13 cellular contexts compared by ENCODE assay signal in genomic region chr12:98332626-98333025, GRCh38.
DNase-seq lines count a peak whose midpoint lies in the region; ATAC-seq and FAIRE-seq lines count a peak whose summit lies in the region.
"Had no signal": no experiment of that assay in that cellular context is flagged by ENCODE, and none has a peak within 500 bp of the region (broad histone marks: within the 10 kb centered on the region; RNA-seq: fewer than 3 reads in every experiment).

No MANE protein-coding gene starts in this region.

- CTCF ChIA-PET in activated CD4-positive, alpha-beta T cell treated with anti-CD3 and anti-CD28 coated beads, Interleukin-2, amount 10 ng/mL, durations not matched to agents 7 days and 5 days (lab: Charles Lee) = interaction anchor here (1.5 kb wide), 1 partner anchor 177 kb away, joined by 3 read pairs; no protein-coding TSS in a partner anchor

- peak; percentile 80 for ATAC-seq in GM21367 (IDR thresholded peaks at IDR 0.05; ENCODE audit: unreplicated experiment)
- ATAC-seq in HG03103 (IDR thresholded peaks at IDR 0.05; ENCODE audit: low read depth, unreplicated experiment) = peak; percentile 76
- ATAC-seq: left lobe of liver; stimulated activated naive CD8-positive, alpha-beta T cell treated with anti-CD3 and anti-CD28 coated beads, Interleukin-15, Interleukin-2, amounts not matched to agents 100 U/mL and 50 U/mL, for 24 hours had no signal

- no peak for DNase-seq in GM18507 (ENCODE audit: extremely low spot score, insufficient read length, low read depth)
- peak; percentile 10 for DNase-seq in NOMO-1 treated with DMSO at 0.1 percent for 48 hours (lab: John Stamatoyannopoulos, UW; ENCODE audit: unreplicated experiment)
- DNase-seq in midbrain (lab: John Stamatoyannopoulos, UW) = no peak
- no peak for DNase-seq in activated CD4-positive, alpha-beta T cell treated with anti-CD3 and anti-CD28 coated beads, Interleukin-2, amount 10 ng/mL, durations not matched to agents 7 days and 5 days
- DNase-seq in stimulated activated CD4-positive, alpha-beta T cell treated with anti-CD3 and anti-CD28 coated beads, Interleukin-4, amount 100 ng/mL, for 24 hours = no peak
- no peak for DNase-seq in germinal center (ENCODE audit: low spot score)
- DNase-seq: activated CD4-positive, alpha-beta T cell treated with anti-CD3 and anti-CD28 coated beads for 48 hours; NCI-H1105; stimulated activated naive CD8-positive, alpha-beta T cell treated with anti-CD3 and anti-CD28 coated beads, Interleukin-15, Interleukin-2, amounts not matched to agents 100 U/mL and 50 U/mL, for 24 hours had no signal

- FAIRE-seq in GM18507 (lab: Jason Lieb, UNC) = peak; percentile 63

- H3K27ac Mint-ChIP-seq in activated CD4-positive, alpha-beta T cell treated with anti-CD3 and anti-CD28 coated beads, Interleukin-2, amount 10 ng/mL, durations not matched to agents 7 days and 5 days = no peak overlapping the region
- H3K27ac Mint-ChIP-seq: activated naive CD4-positive, alpha-beta T cell treated with anti-CD3 and anti-CD28 coated beads, Interleukin-2, amount 50 U/mL, for 24 hours had no signal

- no peaks in the 10 kb centered on the region for H3K36me3 Mint-ChIP-seq in activated CD4-positive, alpha-beta T cell treated with anti-CD3 and anti-CD28 coated beads, Interleukin-2, amount 10 ng/mL, durations not matched to agents 7 days and 5 days (ENCODE audit: low read depth)
- H3K36me3 Mint-ChIP-seq: activated naive CD4-positive, alpha-beta T cell treated with anti-CD3 and anti-CD28 coated beads, Interleukin-2, amount 50 U/mL, for 24 hours had no signal

- no peak overlapping the region for H3K4me3 Mint-ChIP-seq in activated CD4-positive, alpha-beta T cell treated with anti-CD3 and anti-CD28 coated beads, Interleukin-2, amount 10 ng/mL, durations not matched to agents 7 days and 5 days
- H3K4me3 Mint-ChIP-seq: activated naive CD4-positive, alpha-beta T cell treated with anti-CD3 and anti-CD28 coated beads, Interleukin-2, amount 50 U/mL, for 24 hours had no signal

- peaks cover 7% of the 10 kb centered on the region for H3K27me3 Mint-ChIP-seq in activated CD4-positive, alpha-beta T cell treated with anti-CD3 and anti-CD28 coated beads, Interleukin-2, amount 10 ng/mL, durations not matched to agents 7 days and 5 days

- H3K4me1 Mint-ChIP-seq in activated CD4-positive, alpha-beta T cell treated with anti-CD3 and anti-CD28 coated beads, Interleukin-2, amount 10 ng/mL, durations not matched to agents 7 days and 5 days = no peaks in the 10 kb centered on the region
- H3K4me1 Mint-ChIP-seq: activated naive CD4-positive, alpha-beta T cell treated with anti-CD3 and anti-CD28 coated beads, Interleukin-2, amount 50 U/mL, for 24 hours had no signal

- no peaks in the 10 kb centered on the region for H3K9me3 Mint-ChIP-seq in activated CD4-positive, alpha-beta T cell treated with anti-CD3 and anti-CD28 coated beads, Interleukin-2, amount 10 ng/mL, durations not matched to agents 7 days and 5 days
- H3K9me3 Mint-ChIP-seq: activated naive CD4-positive, alpha-beta T cell treated with anti-CD3 and anti-CD28 coated beads, Interleukin-2, amount 50 U/mL, for 24 hours had no signal

- POLR2A ChIA-PET in activated CD4-positive, alpha-beta T cell treated with anti-CD3 and anti-CD28 coated beads, Interleukin-2, amount 10 ng/mL, durations not matched to agents 7 days and 5 days (lab: Charles Lee) = no interaction called here
